28 cellular contexts compared by ENCODE assay signal in genomic region chr14:100047600-100047999, GRCh38.
"Had no signal": no experiment of that assay in that cellular context is flagged by ENCODE, and none has a peak within 500 bp of the region (broad histone marks: within the 10 kb centered on the region; RNA-seq: fewer than 3 reads in every experiment).

No MANE protein-coding gene starts in this region.

- H3K36me3 Mint-ChIP-seq: stimulated activated effector memory CD8-positive, alpha-beta T cell treated with anti-CD3 and anti-CD28 coated beads, Interleukin-12 subunit alpha, Interleukin-12 subunit beta, amount 100 ng/mL, for 72 hours; stimulated activated memory B cell treated with anti-CD40 and anti-IgM and Interleukin-4, amounts not matched to agents 10 μg/mL and 1 μg/mL and 100 μg/mL, for 72 hours; stimulated activated naive B cell treated with anti-CD40 and anti-IgM and Interleukin-4, amounts not matched to agents 10 μg/mL and 1 μg/mL and 100 μg/mL, for 72 hours had no signal

- H3K9me3 ChIP-seq: stomach, suprapubic skin, testis, thoracic aorta, thyroid gland, tibial nerve, transverse colon, upper lobe of left lung, upper lobe of right lung, uterus, vagina had no signal

- DNase-seq: stimulated activated CD4-positive, alpha-beta T cell treated with anti-CD3 and anti-CD28 coated beads, Interleukin-2, amount 100 ng/mL, for 48 hours; stimulated activated CD4-positive, alpha-beta T cell treated with anti-CD3 and anti-CD28 coated beads, Interleukin-4, amount 100 ng/mL, for 1 hour; stimulated activated CD4-positive, alpha-beta T cell treated with anti-CD3 and anti-CD28 coated beads, Interleukin-4, amount 100 ng/mL, for 24 hours; stimulated activated CD4-positive, alpha-beta T cell treated with anti-CD3 and anti-CD28 coated beads, Interleukin-4, amount 100 ng/mL, for 4 hours; stimulated activated CD8-positive, alpha-beta memory T cell treated with anti-CD3 and anti-CD28 coated beads, Interleukin-4, amount 100 ng/mL, for 48 hours; stimulated activated naive B cell treated with anti-CD40 and anti-IgM and Interleukin-4, amounts not matched to agents 10 μg/mL and 1 μg/mL and 100 μg/mL, for 72 hours; stimulated activated naive CD4-positive, alpha-beta T cell; stimulated activated naive CD4-positive, alpha-beta T cell treated with Interleukin-2 at 50 U/mL for 16 hours; stimulated activated naive CD8-positive, alpha-beta T cell treated with anti-CD3 and anti-CD28 coated beads, Interleukin-15, amount 100 ng/mL, for 72 hours; stimulated activated naive CD8-positive, alpha-beta T cell treated with anti-CD3 and anti-CD28 coated beads, Interleukin-15, Interleukin-2, amounts not matched to agents 100 U/mL and 50 U/mL, for 24 hours; stomach; substantia nigra; testis; thyroid gland; transverse colon; trophoblast cell; upper lobe of left lung; upper lobe of right lung; uterus had no signal

- H3K4me3 ChIP-seq: stomach, suprapubic skin, testis, thoracic aorta, thyroid gland, tibial nerve, transverse colon, upper lobe of left lung, upper lobe of right lung, uterus, vagina had no signal

- FAIRE-seq: urothelium cell line had no signal

- H3K27ac Mint-ChIP-seq: stimulated activated effector memory CD8-positive, alpha-beta T cell treated with anti-CD3 and anti-CD28 coated beads, Interleukin-12 subunit alpha, Interleukin-12 subunit beta, amount 100 ng/mL, for 72 hours; stimulated activated memory B cell treated with anti-CD40 and anti-IgM and Interleukin-4, amounts not matched to agents 10 μg/mL and 1 μg/mL and 100 μg/mL, for 72 hours; stimulated activated naive B cell treated with anti-CD40 and anti-IgM and Interleukin-4, amounts not matched to agents 10 μg/mL and 1 μg/mL and 100 μg/mL, for 72 hours; stimulated activated naive CD8-positive, alpha-beta T cell treated with anti-CD3 and anti-CD28 coated beads, Interleukin-15, Interleukin-2, amounts not matched to agents 100 ng/mL and 50 ng/mL, for 24 hours; type B pancreatic cell had no signal

- H3K27me3 ChIP-seq: stomach, suprapubic skin, testis, thyroid gland, tibial nerve, transverse colon, upper lobe of left lung, upper lobe of right lung, uterus, vagina had no signal

- ATAC-seq: stimulated activated effector memory CD8-positive, alpha-beta T cell treated with anti-CD3 and anti-CD28 coated beads, Interleukin-12 subunit alpha, Interleukin-12 subunit beta, amount 100 ng/mL, for 72 hours; stimulated activated memory B cell treated with anti-CD40 and anti-IgM and Interleukin-4, amounts not matched to agents 10 μg/mL and 1 μg/mL and 100 μg/mL, for 72 hours; stimulated activated naive B cell treated with anti-CD40 and anti-IgM and Interleukin-4, amounts not matched to agents 10 μg/mL and 1 μg/mL and 100 μg/mL, for 72 hours; stimulated activated naive CD8-positive, alpha-beta T cell treated with anti-CD3 and anti-CD28 coated beads, Interleukin-15, amount 100 ng/mL, for 72 hours; stimulated activated naive CD8-positive, alpha-beta T cell treated with anti-CD3 and anti-CD28 coated beads, Interleukin-15, Interleukin-2, amounts not matched to agents 100 U/mL and 50 U/mL, for 24 hours; upper lobe of right lung had no signal

- H3K4me1 Mint-ChIP-seq: stimulated activated memory B cell treated with anti-CD40 and anti-IgM and Interleukin-4, amounts not matched to agents 10 μg/mL and 1 μg/mL and 100 μg/mL, for 72 hours had no signal

- H3K27ac ChIP-seq: stomach, suprapubic skin, testis, thoracic aorta, thyroid gland, tibial nerve, transverse colon, upper lobe of left lung, upper lobe of right lung, vagina had no signal

- H3K4me3 Mint-ChIP-seq: stimulated activated effector memory CD8-positive, alpha-beta T cell treated with anti-CD3 and anti-CD28 coated beads, Interleukin-12 subunit alpha, Interleukin-12 subunit beta, amount 100 ng/mL, for 72 hours; stimulated activated memory B cell treated with anti-CD40 and anti-IgM and Interleukin-4, amounts not matched to agents 10 μg/mL and 1 μg/mL and 100 μg/mL, for 72 hours; stimulated activated naive B cell treated with anti-CD40 and anti-IgM and Interleukin-4, amounts not matched to agents 10 μg/mL and 1 μg/mL and 100 μg/mL, for 72 hours; stimulated activated naive CD8-positive, alpha-beta T cell treated with anti-CD3 and anti-CD28 coated beads, Interleukin-15, amount 100 ng/mL, for 72 hours; stimulated activated naive CD8-positive, alpha-beta T cell treated with anti-CD3 and anti-CD28 coated beads, Interleukin-15, Interleukin-2, amounts not matched to agents 100 ng/mL and 50 ng/mL, for 24 hours; type B pancreatic cell had no signal

- H3K9me3 Mint-ChIP-seq: stimulated activated effector memory CD8-positive, alpha-beta T cell treated with anti-CD3 and anti-CD28 coated beads, Interleukin-12 subunit alpha, Interleukin-12 subunit beta, amount 100 ng/mL, for 72 hours; stimulated activated memory B cell treated with anti-CD40 and anti-IgM and Interleukin-4, amounts not matched to agents 10 μg/mL and 1 μg/mL and 100 μg/mL, for 72 hours; stimulated activated naive B cell treated with anti-CD40 and anti-IgM and Interleukin-4, amounts not matched to agents 10 μg/mL and 1 μg/mL and 100 μg/mL, for 72 hours; stimulated activated naive CD8-positive, alpha-beta T cell treated with anti-CD3 and anti-CD28 coated beads, Interleukin-15, amount 100 ng/mL, for 72 hours; stimulated activated naive CD8-positive, alpha-beta T cell treated with anti-CD3 and anti-CD28 coated beads, Interleukin-15, Interleukin-2, amounts not matched to agents 100 ng/mL and 50 ng/mL, for 24 hours had no signal

- H3K4me1 ChIP-seq: suprapubic skin, testis, thyroid gland, tibial nerve, upper lobe of right lung had no signal

- H3K27me3 Mint-ChIP-seq: stimulated activated memory B cell treated with anti-CD40 and anti-IgM and Interleukin-4, amounts not matched to agents 10 μg/mL and 1 μg/mL and 100 μg/mL, for 72 hours; stimulated activated naive B cell treated with anti-CD40 and anti-IgM and Interleukin-4, amounts not matched to agents 10 μg/mL and 1 μg/mL and 100 μg/mL, for 72 hours; stimulated activated naive CD8-positive, alpha-beta T cell treated with anti-CD3 and anti-CD28 coated beads, Interleukin-15, amount 100 ng/mL, for 72 hours; stimulated activated naive CD8-positive, alpha-beta T cell treated with anti-CD3 and anti-CD28 coated beads, Interleukin-15, Interleukin-2, amounts not matched to agents 100 ng/mL and 50 ng/mL, for 24 hours; type B pancreatic cell had no signal

- H3K36me3 ChIP-seq: stomach, suprapubic skin, thoracic aorta, thyroid gland, tibial nerve, transverse colon, upper lobe of left lung, upper lobe of right lung, uterus, vagina had no signal
